ENCODE assay signal across 9 cellular contexts in genomic region chr9:94805585-94805984, GRCh38.
DNase-seq lines count a peak whose midpoint lies in the region; ATAC-seq and TF ChIP-seq lines count a peak whose summit lies in the region.
"Had no signal": no experiment of that assay in that cellular context is flagged by ENCODE, and none has a peak within 500 bp of the region (broad histone marks: within the 10 kb centered on the region; RNA-seq: fewer than 3 reads in every experiment).

No MANE protein-coding gene starts in this region.

- TF ChIP-seq CTCF in NB4 (IDR thresholded peaks at IDR 0.05; ENCODE audit: low read depth, low read length) = no peak
- TF ChIP-seq CTCF in chondrocyte (IDR thresholded peaks at IDR 0.05) = no peak
- no peak for TF ChIP-seq CTCF in activated CD8-positive, alpha-beta T cell treated with anti-CD3 and anti-CD28 coated beads for 36 hours (IDR thresholded peaks at IDR 0.05)

- TF ChIP-seq POLR2A in NB4 (IDR thresholded peaks at IDR 0.05; ENCODE audit: extremely low read depth, insufficient read length) = no peak

- no peaks in the 10 kb centered on the region for H3K27me3 Mint-ChIP-seq in chondrocyte (ENCODE audit: low read depth)
- no peaks in the 10 kb centered on the region for H3K27me3 Mint-ChIP-seq in activated CD8-positive, alpha-beta T cell treated with anti-CD3 and anti-CD28 coated beads for 36 hours

- peak; percentile 88 for DNase-seq in AG08395 (ENCODE audit: low spot score)
- DNase-seq in NB4 (ENCODE audit: low read depth) = peak; percentile 58
- DNase-seq in chondrocyte (ENCODE audit: low spot score) = no peak
- DNase-seq in mucosa of gallbladder (ENCODE audit: low spot score) = peak; percentile 43
- DNase-seq in activated CD8-positive, alpha-beta T cell treated with anti-CD3 and anti-CD28 coated beads for 36 hours = no peak
- DNase-seq in stimulated activated CD4-positive, alpha-beta T cell treated with anti-CD3 and anti-CD28 coated beads, Interleukin-2, amount 100 ng/mL, for 24 hours = no peak
- DNase-seq in H7 = no peak
- DNase-seq: NK-92 treated with Interleukin-12 subunit alpha and Interleukin-12 subunit beta, amount 100 ng/mL, for 24 hours had no signal

- H3K4me3 ChIP-seq in NB4 (ENCODE audit: low read depth, low read length) = no peak overlapping the region
- H3K4me3 ChIP-seq in H7 (ENCODE audit: insufficient read depth, low read depth, low read length) = no peak overlapping the region

- H3K36me3 Mint-ChIP-seq in chondrocyte (ENCODE audit: low read depth) = peaks cover 13% of the 10 kb centered on the region
- H3K36me3 Mint-ChIP-seq in activated CD8-positive, alpha-beta T cell treated with anti-CD3 and anti-CD28 coated beads for 36 hours (ENCODE audit: low read depth) = peaks cover 27% of the 10 kb centered on the region

- CTCF ChIA-PET in activated CD8-positive, alpha-beta T cell treated with anti-CD3 and anti-CD28 coated beads for 36 hours (lab: Charles Lee) = interaction anchor here (0.7 kb wide), 2 partner anchors 326 to 339 kb away, joined by 3 read pairs; no protein-coding TSS in a partner anchor

- peak overlapping the region; percentile 92 for H3K27ac Mint-ChIP-seq in chondrocyte (ENCODE audit: unreplicated experiment)
- no peak overlapping the region for H3K27ac Mint-ChIP-seq in activated CD8-positive, alpha-beta T cell treated with anti-CD3 and anti-CD28 coated beads for 36 hours

- H3K36me3 ChIP-seq in H7 (replicated peaks; ENCODE audit: control insufficient read depth, insufficient read depth, low read length) = no peaks in the 10 kb centered on the region; the same call in 1 of the 2 replicates

- no peak overlapping the region for H3K4me3 Mint-ChIP-seq in chondrocyte (ENCODE audit: unreplicated experiment)
- H3K4me3 Mint-ChIP-seq in activated CD8-positive, alpha-beta T cell treated with anti-CD3 and anti-CD28 coated beads for 36 hours = no peak overlapping the region

- no peaks in the 10 kb centered on the region for H3K9me3 Mint-ChIP-seq in chondrocyte (ENCODE audit: low read depth)
- H3K9me3 Mint-ChIP-seq in activated CD8-positive, alpha-beta T cell treated with anti-CD3 and anti-CD28 coated beads for 36 hours = no peaks in the 10 kb centered on the region

- POLR2A ChIA-PET in activated CD8-positive, alpha-beta T cell treated with anti-CD3 and anti-CD28 coated beads for 36 hours (lab: Charles Lee) = interaction anchor here (0.9 kb wide), 1 partner anchor 35 kb away, joined by 5 read pairs; no protein-coding TSS in a partner anchor

- intact Hi-C loops in activated CD8-positive, alpha-beta T cell treated with anti-CD3 and anti-CD28 coated beads for 36 hours (cut with micrococcal nuclease) = no loop called here

- peaks cover 94% of the 10 kb centered on the region for H3K4me1 Mint-ChIP-seq in chondrocyte (ENCODE audit: low read depth)
- peaks cover 30% of the 10 kb centered on the region for H3K4me1 Mint-ChIP-seq in activated CD8-positive, alpha-beta T cell treated with anti-CD3 and anti-CD28 coated beads for 36 hours (ENCODE audit: low read depth)

- no peaks in the 10 kb centered on the region for H3K27me3 ChIP-seq in H7 (ENCODE audit: control insufficient read depth, insufficient read depth, low read length)

- ATAC-seq in activated CD8-positive, alpha-beta T cell treated with anti-CD3 and anti-CD28 coated beads for 36 hours = no peak
- no peak for ATAC-seq in HG03045 (IDR thresholded peaks at IDR 0.05; ENCODE audit: unreplicated experiment)

Comparison
In these comparisons a context has a peak if more than half of its experiments do, and no peak if none do; other contexts are left out.
1. DNase-seq: peak in AG08395 (single experiment), NB4 (single experiment) and mucosa of gallbladder (single experiment); none in chondrocyte (single experiment), activated CD8-positive, alpha-beta T cell treated with anti-CD3 and anti-CD28 coated beads for 36 hours (single experiment), stimulated activated CD4-positive, alpha-beta T cell treated with anti-CD3 and anti-CD28 coated beads, Interleukin-2, amount 100 ng/mL, for 24 hours (0 of 2) and H7 (single experiment).